Comparison of ENCODE assay signal across 28 cellular contexts in genomic region chr4:185592438-185592837, GRCh38. TPM values are rescaled to one million over a fixed set of nuclear protein-coding genes. Genes with fewer than 3 reads are reported as not detected.
DNase-seq lines count a peak whose midpoint lies in the region; ATAC-seq, FAIRE-seq and TF ChIP-seq lines count a peak whose summit lies in the region.
"Had no signal": no experiment of that assay in that cellular context is flagged by ENCODE, and none has a peak within 500 bp of the region (broad histone marks: within the 10 kb centered on the region; RNA-seq: fewer than 3 reads in every experiment).

No MANE protein-coding gene starts in this region.

- H4K5ac ChIP-seq in H9 (ENCODE audit: insufficient read length, low read depth, low read length): no peak overlapping the region

- no peak overlapping the region for H2BK20ac ChIP-seq in H9 (ENCODE audit: low read depth, low read length, poor library complexity, severe bottlenecking)

- no peaks in the 10 kb centered on the region for H3K79me1 ChIP-seq in H9 (ENCODE audit: insufficient read depth, low read depth, low read length, poor library complexity, severe bottlenecking)

- no peak for FAIRE-seq in HepG2 (lab: Jason Lieb, UNC)
- FAIRE-seq: keratinocyte had no signal

- no peak overlapping the region for H2BK12ac ChIP-seq in H9 (ENCODE audit: insufficient read length, low read depth, low read length)

- no peak overlapping the region for H3K23ac ChIP-seq in H9 (ENCODE audit: insufficient read length, low read depth, low read length)

- TF ChIP-seq EP300 in HepG2 (IDR thresholded peaks at IDR 0.05; ENCODE audit: low read depth in 2 of 2, low read length in 2 of 2) (no peak), HepG2 (CRISPR knock-in tag; IDR thresholded peaks at IDR 0.05; ENCODE audit: borderline replicate concordance) (no peak)

- no peak overlapping the region for H3K14ac ChIP-seq in H9 (ENCODE audit: insufficient read depth, low read length)

- in situ Hi-C loops in HepG2 (cut with HindIII; ENCODE audit: extremely low pct_ligation_motif_present, low pct_unique_long_range_greater_than_20kb): loop anchor here (5.0 to 10.0 kb wide), 2 partner anchors 78 to 115 kb away; no protein-coding TSS in a partner anchor

- no peak overlapping the region for H3K4me3 ChIP-seq in adrenal gland
- H3K4me3 ChIP-seq in HepG2 (replicated peaks in 1 of 3; ENCODE audit: insufficient read depth in 1 of 3, low read depth in 2 of 3, low read length in 3 of 3): no peak overlapping the region
- H3K4me3 ChIP-seq in thoracic aorta: no peak overlapping the region
- no peak overlapping the region for H3K4me3 ChIP-seq in hepatocyte
- H3K4me3 ChIP-seq: dorsolateral prefrontal cortex, lower lobe of right lung, SK-N-MC had no signal

- no peaks in the 10 kb centered on the region; a peak in 1 of 7 replicates for H3K36me3 Mint-ChIP-seq in H9 (ENCODE audit: insufficient read depth in 1 of 3, low read depth in 3 of 3)
- H3K36me3 Mint-ChIP-seq in naive thymus-derived CD8-positive, alpha-beta T cell: peaks cover 0 to 4% (median 0%) of the 10 kb centered on the region in 3 donors
- H3K36me3 Mint-ChIP-seq: CD14-positive monocyte had no signal

- no peaks in the 10 kb centered on the region for H3K23me2 ChIP-seq in H9 (ENCODE audit: insufficient read length, low read depth, low read length, poor library complexity, severe bottlenecking)

- no peaks in the 10 kb centered on the region for H3K9me2 ChIP-seq in hepatocyte (replicated peaks; ENCODE audit: insufficient read depth)

- ATAC-seq in HepG2 (no peak), thoracic aorta (ENCODE audit: insufficient number of reproducible peaks, low FRiP score, low read depth) (no peak)
- no peak for ATAC-seq in naive thymus-derived CD8-positive, alpha-beta T cell
- ATAC-seq: activated CD4-positive, alpha-beta T cell treated with anti-CD3 and anti-CD28 coated beads for 36 hours; lower lobe of right lung; sciatic nerve; stimulated activated naive CD8-positive, alpha-beta T cell treated with anti-CD3 and anti-CD28 coated beads, Interleukin-15, Interleukin-2, amounts not matched to agents 100 U/mL and 50 U/mL, for 24 hours; T-helper 17 cell had no signal

- H3K56ac ChIP-seq in H9 (ENCODE audit: insufficient read length, low read depth, low read length): no peak overlapping the region

- TF ChIP-seq CTCF in H9 (conservative IDR thresholded peaks at IDR 0.05) (no peak), adrenal gland (IDR thresholded peaks at IDR 0.05) (no peak), HepG2 (CRISPR knock-in tag; IDR thresholded peaks at IDR 0.05) (no peak), thoracic aorta (IDR thresholded peaks at IDR 0.05) (no peak), hepatocyte (IDR thresholded peaks at IDR 0.05; ENCODE audit: poor library complexity) (no peak)

- H3K27ac Mint-ChIP-seq in H9: peak overlapping the region in 2 of 3 experiments; percentile 47 to 72; a peak in 1 of 7 replicates
- H3K27ac Mint-ChIP-seq in naive thymus-derived CD8-positive, alpha-beta T cell: no peak overlapping the region
- H3K27ac Mint-ChIP-seq: activated CD4-positive, alpha-beta T cell treated with anti-CD3 and anti-CD28 coated beads for 36 hours; CD14-positive monocyte had no signal

- POLR2A ChIA-PET in HepG2 (lab: Yijun Ruan, JAX): no interaction called here
- POLR2A ChIA-PET in naive thymus-derived CD8-positive, alpha-beta T cell (lab: Charles Lee): no interaction called here

- H2AFZ ChIP-seq in H9 (ENCODE audit: low read length) (no peak overlapping the region), HepG2 (ENCODE audit: low read length) (no peak overlapping the region), hepatocyte (no peak overlapping the region)
- H2AFZ ChIP-seq: parathyroid adenoma had no signal

- H3K27ac ChIP-seq in H9 (ENCODE audit: insufficient read length, low read depth, low read length) (no peak overlapping the region), adrenal gland (peak overlapping the region in 3 of 5 donors; percentile 53 to 71 (median 54)), HepG2 (ENCODE audit: extremely low read length, insufficient read depth, low read length) (peak overlapping the region; percentile 51), thoracic aorta (peak overlapping the region; percentile 45 to 47), hepatocyte (no peak overlapping the region)
- H3K27ac ChIP-seq: dorsolateral prefrontal cortex, lower lobe of right lung, parathyroid adenoma, RWPE1, SK-N-MC had no signal

- H3K9ac ChIP-seq in H9 (ENCODE audit: extremely low read depth, insufficient read length, low read length) (no peak overlapping the region), HepG2 (ENCODE audit: insufficient read depth, low read depth, low read length) (no peak overlapping the region)
- H3K9ac ChIP-seq: parathyroid adenoma had no signal

- H4K91ac ChIP-seq in H9 (ENCODE audit: insufficient read length, low read depth, low read length): no peak overlapping the region

- H3K27me3 ChIP-seq in H9 (ENCODE audit: insufficient read depth, low read length) (no peaks in the 10 kb centered on the region), adrenal gland (no peaks in the 10 kb centered on the region), HepG2 (ENCODE audit: control insufficient read depth in 1 of 2, insufficient read depth in 2 of 2, low read length in 2 of 2) (no peaks in the 10 kb centered on the region), thoracic aorta (replicated peaks; ENCODE audit: insufficient read depth) (no peaks in the 10 kb centered on the region), hepatocyte (no peaks in the 10 kb centered on the region)
- H3K27me3 ChIP-seq: dorsolateral prefrontal cortex had no signal

- H2BK5ac ChIP-seq in H9 (ENCODE audit: insufficient read length, low read length): no peak overlapping the region

- H3K9me3 Mint-ChIP-seq in H9: no peaks in the 10 kb centered on the region; a peak in 1 of 5 replicates
- H3K9me3 Mint-ChIP-seq in naive thymus-derived CD8-positive, alpha-beta T cell: no peaks in the 10 kb centered on the region
- H3K9me3 Mint-ChIP-seq: neural crest cell had no signal

- H2BK120ac ChIP-seq in H9 (ENCODE audit: low read depth, low read length, poor library complexity, severe bottlenecking): no peak overlapping the region

- H3K79me2 ChIP-seq in H9 (ENCODE audit: insufficient read depth, low read length) (no peaks in the 10 kb centered on the region), HepG2 (ENCODE audit: insufficient read depth, low read length) (no peaks in the 10 kb centered on the region), hepatocyte (no peaks in the 10 kb centered on the region)
- H3K79me2 ChIP-seq: parathyroid adenoma had no signal

- no peak overlapping the region for H3K18ac ChIP-seq in H9 (ENCODE audit: insufficient read length, low read depth, low read length)

- H3T11ph ChIP-seq in H9 (ENCODE audit: low read length): no peak overlapping the region

- H3K36me3 ChIP-seq in adrenal gland (replicated peaks in 1 of 2) (peaks cover 0 to 11% of the 10 kb centered on the region in 2 donors), HepG2 (replicated peaks in 1 of 2; ENCODE audit: control insufficient read depth in 1 of 2, insufficient read depth in 2 of 2, low read length in 2 of 2) (peaks cover 0 to 8% of the 10 kb centered on the region in 2 experiments; a peak in 1 of 5 replicates), thoracic aorta (no peaks in the 10 kb centered on the region), hepatocyte (replicated peaks; ENCODE audit: insufficient read depth, low read depth) (no peaks in the 10 kb centered on the region)
- H3K36me3 ChIP-seq: lower lobe of right lung had no signal

- TF ChIP-seq POLR2A in adrenal gland (IDR thresholded peaks at IDR 0.05) (no peak), HepG2 (IDR thresholded peaks at IDR 0.05; ENCODE audit: insufficient read depth in 1 of 2, low read depth in 2 of 2, low read length in 2 of 2) (no peak)

- no TSS peak for BruUV-seq in HepG2 (replicated peaks; lab: Mats Ljungman, UMichigan)

- peaks cover 43 to 50% of the 10 kb centered on the region in 2 experiments for H3K4me1 Mint-ChIP-seq in H9
- H3K4me1 Mint-ChIP-seq in naive thymus-derived CD8-positive, alpha-beta T cell: peaks cover 4 to 7% (median 5%) of the 10 kb centered on the region in 4 donors

- intact Hi-C loops in adrenal gland (cut with DNase I) (loop anchor here in 1 of 2 donors (10.0 kb wide), 1 partner anchor 168 kb away; the partner anchor contains the start of gene UFSP2), HepG2 (cut with micrococcal nuclease; ENCODE audit: unreplicated experiment) (loop anchor here (5.0 kb wide), 1 partner anchor 55 kb away; the partner anchor contains the start of gene PDLIM3)

- WGBS in H9 (ENCODE audit: extremely low coverage, insufficient read length, low lambda C conversion rate): no CpG with 5 or more reads among the region's 4 CpGs
- 78 to 83% (median 79%) methylated on average over 4 of the region's 4 CpGs for WGBS in adrenal gland, 4 donors
- WGBS in HepG2 (ENCODE audit: low lambda C conversion rate): 78% methylated on average over 4 of the region's 4 CpGs
- 78% methylated on average over 4 of the region's 4 CpGs for WGBS in hepatocyte (ENCODE audit: low lambda C conversion rate, missing lambda C conversion rate)

- H3K4me2 ChIP-seq in H9 (ENCODE audit: insufficient read depth, insufficient read length, low read length) (no peak overlapping the region), HepG2 (ENCODE audit: low read depth, low read length) (no peak overlapping the region), hepatocyte (no peak overlapping the region)

- DNase-seq in H9 (no peak), adrenal gland (no peak), HepG2 (ENCODE audit: low spot score) (no peak), thoracic aorta (ENCODE audit: low spot score) (no peak), hepatocyte (ENCODE audit: low spot score) (no peak), NCI-H2107 treated with DMSO at 0.1 percent for 48 hours (lab: John Stamatoyannopoulos, UW; ENCODE audit: unreplicated experiment) (no peak)
- DNase-seq in naive thymus-derived CD8-positive, alpha-beta T cell: no peak
- DNase-seq: activated CD4-positive, alpha-beta T cell treated with anti-CD3 and anti-CD28 coated beads for 36 hours; activated CD8-positive, alpha-beta memory T cell treated with anti-CD3 and anti-CD28 coated beads for 24 hours; activated gamma-delta T cell; activated T-cell treated with anti-CD3 and anti-CD28 coated beads, Interleukin-2, amount 50 U/mL, for 1 hour; Calu3; DND-41; dorsolateral prefrontal cortex; Kasumi-1; lower lobe of right lung; NCI-H446 treated with DMSO at 0.1 percent for 48 hours; NCI-H82; stimulated activated CD4-positive, alpha-beta T cell treated with anti-CD3 and anti-CD28 coated beads, Interleukin-15, amount 100 ng/mL, for 24 hours; stimulated activated naive CD8-positive, alpha-beta T cell treated with anti-CD3 and anti-CD28 coated beads, Interleukin-15, Interleukin-2, amounts not matched to agents 100 U/mL and 50 U/mL, for 24 hours; T-helper 17 cell had no signal

- no peak overlapping the region for H4K8ac ChIP-seq in H9 (replicated peaks; ENCODE audit: insufficient read length, low read depth, low read length)

- no peak overlapping the region for H3K4ac ChIP-seq in H9 (ENCODE audit: low read depth, low read length)

- H3K27me3 Mint-ChIP-seq in H9 (ENCODE audit: low read depth): peaks cover 19% of the 10 kb centered on the region
- H3K27me3 Mint-ChIP-seq in naive thymus-derived CD8-positive, alpha-beta T cell: peaks cover 17 to 56% (median 34%) of the 10 kb centered on the region in 5 donors

- no peak for TF ChIP-seq RAD21 in HepG2 (CRISPR knock-in tag; IDR thresholded peaks at IDR 0.05)

- H2AK5ac ChIP-seq in H9 (ENCODE audit: insufficient read length, low read length): no peak overlapping the region

- CTCF ChIA-PET in HepG2 (lab: Yijun Ruan, JAX; ENCODE audit: low intra/inter-chr PET ratio, low total read pairs): no interaction called here

- no peaks in the 10 kb centered on the region for H4K20me1 ChIP-seq in H9 (ENCODE audit: control insufficient read depth, insufficient read depth, insufficient read length)
- H4K20me1 ChIP-seq in HepG2 (ENCODE audit: insufficient read depth, low read length): no peaks in the 10 kb centered on the region
- no peaks in the 10 kb centered on the region for H4K20me1 ChIP-seq in hepatocyte (ENCODE audit: insufficient read depth, poor library complexity, severe bottlenecking)

- H3K9me3 ChIP-seq in H9 (ENCODE audit: control insufficient read depth, low read depth, low read length): no peaks in the 10 kb centered on the region
- H3K9me3 ChIP-seq in adrenal gland (replicated peaks in 1 of 3): no peaks in the 10 kb centered on the region
- no peaks in the 10 kb centered on the region for H3K9me3 ChIP-seq in HepG2 (ENCODE audit: low read length)
- no peaks in the 10 kb centered on the region for H3K9me3 ChIP-seq in thoracic aorta
- no peaks in the 10 kb centered on the region for H3K9me3 ChIP-seq in hepatocyte (ENCODE audit: low read depth)
- H3K9me3 ChIP-seq: lower lobe of right lung had no signal

- no peak overlapping the region for H2BK15ac ChIP-seq in H9 (ENCODE audit: low read depth, low read length)

- no peak overlapping the region for H3K4me3 Mint-ChIP-seq in H9
- no peak overlapping the region for H3K4me3 Mint-ChIP-seq in naive thymus-derived CD8-positive, alpha-beta T cell
- H3K4me3 Mint-ChIP-seq: activated CD4-positive, alpha-beta T cell treated with anti-CD3 and anti-CD28 coated beads for 36 hours; CD14-positive monocyte; neural crest cell; T-helper 17 cell had no signal

- H3K4me1 ChIP-seq in H9 (ENCODE audit: insufficient read depth, low read length) (no peaks in the 10 kb centered on the region), adrenal gland (replicated peaks in 1 of 2) (peaks cover 12 to 41% of the 10 kb centered on the region in 2 donors), HepG2 (ENCODE audit: insufficient read depth, low read length) (peaks cover 18% of the 10 kb centered on the region), thoracic aorta (ENCODE audit: control insufficient read depth in 1 of 2, low read depth in 2 of 2) (peaks cover 12 to 34% of the 10 kb centered on the region in 2 donors), hepatocyte (ENCODE audit: insufficient read depth) (no peaks in the 10 kb centered on the region)
- H3K4me1 ChIP-seq: parathyroid adenoma had no signal

RNA-seq across cellular contexts. Expression of gene PDLIM3, which starts 57.1 kb away (rescaled TPM):
- total RNA-seq in H9 (2021) (12.0 and 13.1 TPM in 2 replicates), adrenal gland (10 to 100 TPM in 1 of 8 donors, 1 to 10 TPM in 7; 2.6 to 22.6 (median 5.4) TPM), HepG2 (2016; rRNA removed; fragmentation: Illumina TruSeq; extraction: Trizol) (5.9 and 6.3 TPM in 2 replicates), thoracic aorta (1,000 to 10,000 TPM in 1 of 2 donors, 100 to 1,000 TPM in 1; 835 to 1,176 TPM), hepatocyte (26.4 and 29.3 TPM in 2 replicates)
- polyA plus RNA-seq in adrenal gland (10 to 100 TPM in 1 of 3 donors, 1 to 10 TPM in 2; 7.1 to 13.9 (median 8.8) TPM), HepG2 (2011; rRNA removed) (14.0 and 14.8 TPM in 2 replicates), hepatocyte (10.0 and 13.8 TPM in 2 replicates)
- 2.5 and 3.1 TPM in 2 replicates for total RNA-seq in HepG2 (2016; cell fraction: cytosol; rRNA removed; fragmentation: Illumina TruSeq; extraction: Trizol; ENCODE audit: low read depth)
- 6.4 and 8.1 TPM in 2 replicates for total RNA-seq in HepG2 (2016; cell fraction: insoluble cytoplasmic fraction; rRNA removed; fragmentation: Illumina TruSeq; extraction: Trizol)
- 5.3 TPM in 2 replicates for total RNA-seq in HepG2 (2016; cell fraction: membrane; rRNA removed; fragmentation: Illumina TruSeq; extraction: Trizol)
- 5.3 and 5.9 TPM in 2 replicates for total RNA-seq in HepG2 (2016; cell fraction: nucleus; rRNA removed; fragmentation: Illumina TruSeq; extraction: Trizol)
- polyA plus RNA-seq in HepG2 (2011; cell fraction: cytosol; rRNA removed): 14.0 and 16.0 TPM in 2 replicates
- 10.4 and 14.3 TPM in 2 replicates for polyA plus RNA-seq in HepG2 (2011; cell fraction: nucleus; rRNA removed)
- polyA plus RNA-seq in HepG2 (2012): 3.0 and 13.6 TPM in 2 replicates
- polyA plus RNA-seq in HepG2 (2016; cell fraction: cytosol; fragmentation: Illumina TruSeq; extraction: Trizol; ENCODE audit: low read depth): 3.0 and 3.2 TPM in 2 replicates
- 7.6 and 8.1 TPM in 2 replicates for polyA plus RNA-seq in HepG2 (2016; cell fraction: insoluble cytoplasmic fraction; fragmentation: Illumina TruSeq; extraction: Trizol; ENCODE audit: low read depth)
- 3.8 and 4.4 TPM in 2 replicates for polyA plus RNA-seq in HepG2 (2016; cell fraction: membrane; fragmentation: Illumina TruSeq; extraction: Trizol; ENCODE audit: low read depth)
- 4.3 and 4.8 TPM in 2 replicates for polyA plus RNA-seq in HepG2 (2016; cell fraction: nucleus; fragmentation: Illumina TruSeq; extraction: Trizol; ENCODE audit: insufficient read depth, low read depth)
- polyA minus RNA-seq in HepG2 (2011; rRNA and poly(A)+ RNA removed; ENCODE audit: low replicate concordance): 6.4 and 20.2 TPM in 2 replicates
- 8.4 and 8.7 TPM in 2 replicates for polyA minus RNA-seq in HepG2 (2011; cell fraction: cytosol; rRNA and poly(A)+ RNA removed)
- 17.7 and 18.2 TPM in 2 replicates for polyA minus RNA-seq in HepG2 (2011; cell fraction: nucleus; rRNA and poly(A)+ RNA removed)
- not detected for total RNA-seq in naive thymus-derived CD8-positive, alpha-beta T cell
- polyA plus RNA-seq in naive thymus-derived CD8-positive, alpha-beta T cell: not detected
- total RNA-seq: activated CD4-positive, alpha-beta T cell treated with anti-CD3 and anti-CD28 coated beads for 36 hours; T-helper 17 cell had no signal
- polyA plus RNA-seq: CD14-positive monocyte, keratinocyte had no signal

Comparison
In these comparisons a context has a peak if more than half of its experiments do, and no peak if none do; other contexts are left out.
1. H3K27ac ChIP-seq: peak in adrenal gland (3 of 5), HepG2 (single experiment) and thoracic aorta (2 of 2); none in H9 (single experiment) and hepatocyte (single experiment).
2. H3K27ac Mint-ChIP-seq: peak in H9 (2 of 3); none in naive thymus-derived CD8-positive, alpha-beta T cell (0 of 10).
3. RNA of gene PDLIM3, which starts 57.1 kb away (total RNA-seq): 835 to 1,176 TPM in thoracic aorta; 26.4 to 29.3 TPM in hepatocyte, 12.0 to 13.1 TPM in H9, 2.5 to 8.1 TPM in HepG2, 2.6 to 22.6 TPM in adrenal gland and not detected in naive thymus-derived CD8-positive, alpha-beta T cell; every median in the first group is over 10 times any median in the second.